25 cellular contexts compared by ENCODE assay signal in the genomic region with DNA sequence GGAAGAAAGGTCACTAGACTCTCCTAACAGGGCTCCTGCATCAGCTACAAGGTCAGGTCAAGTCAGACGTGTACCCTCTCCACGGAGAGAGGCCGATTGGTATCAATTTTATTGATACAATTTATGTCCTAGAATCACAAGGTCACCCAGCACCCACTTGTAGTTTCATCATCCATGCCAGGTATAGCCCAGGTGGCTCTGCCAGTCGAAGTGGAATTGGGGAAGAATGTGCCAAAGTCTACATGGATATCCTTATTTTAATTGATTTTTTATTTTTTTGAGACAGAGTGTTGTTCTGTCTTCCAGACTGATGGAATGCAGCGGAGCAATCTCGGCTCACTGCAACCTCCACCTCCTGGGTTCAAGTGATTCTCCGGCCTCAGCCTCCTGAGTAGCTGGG.
A peak's percentile ranks its signal among the peaks of the same experiment; 100 is the strongest.
DNase-seq lines count a peak whose midpoint lies in the region; ATAC-seq, FAIRE-seq and TF ChIP-seq lines count a peak whose summit lies in the region.
"Had no signal": no experiment of that assay in that cellular context is flagged by ENCODE, and none has a peak within 500 bp of the region (broad histone marks: within the 10 kb centered on the region; RNA-seq: fewer than 3 reads in every experiment).

No MANE protein-coding gene starts in this region.

- TF ChIP-seq RAD21 in liver (IDR thresholded peaks at IDR 0.05) (no peak), HepG2 (CRISPR knock-in tag; IDR thresholded peaks at IDR 0.05) (no peak)

- no peaks in the 10 kb centered on the region for H3K79me2 ChIP-seq in HepG2 (ENCODE audit: insufficient read depth, low read length)

- no TSS peak for BruUV-seq in HepG2 (replicated peaks; lab: Mats Ljungman, UMichigan)

- peaks cover 0 to 14% (median 2%) of the 10 kb centered on the region in 4 donors for H3K9me3 ChIP-seq in liver (ENCODE audit: control insufficient read depth in 4 of 4, low read length in 3 of 4)
- peaks cover 9% of the 10 kb centered on the region for H3K9me3 ChIP-seq in HepG2 (ENCODE audit: low read length)
- H3K9me3 ChIP-seq in right lobe of liver: peaks cover 0 to 12% (median 0%) of the 10 kb centered on the region in 4 donors
- H3K9me3 ChIP-seq: BE2C had no signal

- H3K4me3 ChIP-seq in liver (ENCODE audit: low read depth in 1 of 3, low read length in 3 of 3) (no peak overlapping the region), HepG2 (replicated peaks in 1 of 3; ENCODE audit: insufficient read depth in 1 of 3, low read depth in 2 of 3, low read length in 3 of 3) (no peak overlapping the region), right lobe of liver (no peak overlapping the region)
- H3K4me3 ChIP-seq: BLaER1, GM12878 had no signal

- FAIRE-seq in HepG2 (lab: Jason Lieb, UNC): no peak
- FAIRE-seq: A204.1, GM12878, GM12892, GM18507 had no signal

- WGBS in liver: 45% methylated on average over 7 of the region's 7 CpGs
- WGBS in HepG2 (ENCODE audit: low lambda C conversion rate): 84% methylated on average over 7 of the region's 7 CpGs
- 30% methylated on average over 6 of the region's 7 CpGs for WGBS in right lobe of liver (ENCODE audit: insufficient coverage, low coverage, low lambda C conversion rate, missing lambda C conversion rate)

- TF ChIP-seq CTCF in liver (IDR thresholded peaks at IDR 0.05; ENCODE audit: low read depth, low read length, missing input control): no peak
- no peak for TF ChIP-seq CTCF in HepG2 (CRISPR knock-in tag; IDR thresholded peaks at IDR 0.05)
- no peak for TF ChIP-seq CTCF in right lobe of liver (IDR thresholded peaks at IDR 0.05)

- DNase-seq in HepG2 (ENCODE audit: low spot score): no peak
- DNase-seq in right lobe of liver: no peak
- no peak for DNase-seq in NCI-H345 treated with DMSO at 0.1 percent for 48 hours (lab: John Stamatoyannopoulos, UW; ENCODE audit: unreplicated experiment)
- DNase-seq in NCI-H1092 treated with DMSO at 0.1 percent for 48 hours (lab: John Stamatoyannopoulos, UW): no peak
- DNase-seq: 8988T; ACHN; BE2C; C1 segment of cervical spinal cord; CD4-positive, alpha-beta memory T cell; CD4-positive, CD25-positive, alpha-beta regulatory T cell; CD8-positive, alpha-beta memory T cell; COR-L47; DMS 273 treated with DMSO at 0.1 percent for 48 hours; DMS153; DMS53; DMS79; DND-41; EL; GDM1 had no signal

- TF ChIP-seq EP300 in HepG2 (IDR thresholded peaks at IDR 0.05; ENCODE audit: low read depth in 2 of 2, low read length in 2 of 2) (no peak), HepG2 (CRISPR knock-in tag; IDR thresholded peaks at IDR 0.05; ENCODE audit: borderline replicate concordance) (no peak)

- no peak overlapping the region for H2AFZ ChIP-seq in HepG2 (ENCODE audit: low read length)

- H3K4me2 ChIP-seq in HepG2 (ENCODE audit: low read depth, low read length): no peak overlapping the region
- H3K4me2 ChIP-seq: BLaER1 had no signal

- ATAC-seq in HepG2: no peak
- peak; percentile 25 to 55 (median 36) for ATAC-seq in right lobe of liver
- ATAC-seq: GM12878 had no signal

- no peaks in the 10 kb centered on the region for H3K4me1 ChIP-seq in liver (ENCODE audit: control insufficient read depth in 4 of 4, insufficient read depth in 4 of 4, low read length in 3 of 4)
- H3K4me1 ChIP-seq in HepG2 (ENCODE audit: insufficient read depth, low read length): no peaks in the 10 kb centered on the region
- peaks cover 0 to 6% (median 2%) of the 10 kb centered on the region in 4 donors for H3K4me1 ChIP-seq in right lobe of liver
- H3K4me1 ChIP-seq: BE2C had no signal

- peaks cover 0 to 6% (median 0%) of the 10 kb centered on the region in 4 donors for H3K36me3 ChIP-seq in liver (ENCODE audit: control insufficient read depth in 4 of 4, insufficient read depth in 3 of 4, low read depth in 1 of 4, low read length in 3 of 4)
- peaks cover 3 to 15% of the 10 kb centered on the region in 2 experiments for H3K36me3 ChIP-seq in HepG2 (replicated peaks in 1 of 2; ENCODE audit: control insufficient read depth in 1 of 2, insufficient read depth in 2 of 2, low read length in 2 of 2)
- no peaks in the 10 kb centered on the region for H3K36me3 ChIP-seq in right lobe of liver
- H3K36me3 ChIP-seq: BE2C, BLaER1 had no signal

- H4K20me1 ChIP-seq in HepG2 (ENCODE audit: insufficient read depth, low read length): peaks cover 21% of the 10 kb centered on the region
- H4K20me1 ChIP-seq: BLaER1 had no signal

- intact Hi-C loops in HepG2 (cut with micrococcal nuclease; ENCODE audit: unreplicated experiment): no loop called here
- intact Hi-C loops in right lobe of liver (cut with DNase I): no loop called here

- H3K9ac ChIP-seq in liver (ENCODE audit: low read depth in 1 of 2, low read length in 2 of 2) (no peak overlapping the region), HepG2 (ENCODE audit: insufficient read depth, low read depth, low read length) (no peak overlapping the region)
- H3K9ac ChIP-seq: BLaER1 had no signal

- POLR2A ChIA-PET in HepG2 (lab: Yijun Ruan, JAX): no interaction called here

- CTCF ChIA-PET in HepG2 (lab: Yijun Ruan, JAX; ENCODE audit: low intra/inter-chr PET ratio, low total read pairs): no interaction called here

- no peak for TF ChIP-seq POLR2A in HepG2 (IDR thresholded peaks at IDR 0.05; ENCODE audit: insufficient read depth in 1 of 2, low read depth in 2 of 2, low read length in 2 of 2)
- TF ChIP-seq POLR2A in right lobe of liver (IDR thresholded peaks at IDR 0.05): no peak

- no peaks in the 10 kb centered on the region for H3K27me3 ChIP-seq in liver (ENCODE audit: control insufficient read depth in 4 of 4, insufficient read depth in 4 of 4, low read length in 3 of 4)
- no peaks in the 10 kb centered on the region for H3K27me3 ChIP-seq in HepG2 (ENCODE audit: control insufficient read depth in 1 of 2, insufficient read depth in 2 of 2, low read length in 2 of 2)
- H3K27me3 ChIP-seq in right lobe of liver: no peaks in the 10 kb centered on the region
- H3K27me3 ChIP-seq: BE2C, BLaER1 had no signal

- in situ Hi-C loops in HepG2 (cut with HindIII; ENCODE audit: extremely low pct_ligation_motif_present, low pct_unique_long_range_greater_than_20kb): no loop called here

- H3K27ac ChIP-seq in liver (ENCODE audit: low read depth in 1 of 2, low read length in 2 of 2) (no peak overlapping the region), HepG2 (ENCODE audit: extremely low read length, insufficient read depth, low read length) (no peak overlapping the region), right lobe of liver (no peak overlapping the region)
- H3K27ac ChIP-seq: BLaER1 had no signal

TF ChIP-seq in liver, 16 proteins besides CTCF, POLR2A, EP300 and RAD21:
- TF ChIP-seq FOXA1 (IDR thresholded peaks at IDR 0.05) (no peak), HNF4A (conservative IDR thresholded peaks at IDR 0.05) (peak; percentile 19 to 23), TAF1 (conservative IDR thresholded peaks at IDR 0.05) (no peak)

TF ChIP-seq in HepG2, 621 proteins besides CTCF, POLR2A, EP300 and RAD21 (continues in another document):
- TF ChIP-seq NPAS2 (CRISPR knock-in tag; IDR thresholded peaks at IDR 0.05; ENCODE audit: borderline replicate concordance) (no peak), AFF4 (CRISPR knock-in tag; IDR thresholded peaks at IDR 0.05) (no peak), ZMYM4 (CRISPR knock-in tag; IDR thresholded peaks at IDR 0.05) (no peak), ZBTB38 (CRISPR knock-in tag; IDR thresholded peaks at IDR 0.05) (no peak)
